In genomic region chr6:11484441-11484840, GRCh38 we compare ENCODE assay signal across 24 cellular contexts. TPM values are rescaled to one million over a fixed set of nuclear protein-coding genes. Genes with fewer than 3 reads are reported as not detected.
A peak's percentile ranks its signal among the peaks of the same experiment; 100 is the strongest.
DNase-seq lines count a peak whose midpoint lies in the region; ATAC-seq, FAIRE-seq and TF ChIP-seq lines count a peak whose summit lies in the region.
"Had no signal": no experiment of that assay in that cellular context is flagged by ENCODE, and none has a peak within 500 bp of the region (broad histone marks: within the 10 kb centered on the region; RNA-seq: fewer than 3 reads in every experiment).

No MANE protein-coding gene starts in this region.

- BruUV-seq in HepG2 (replicated peaks; lab: Mats Ljungman, UMichigan), result no TSS peak

- POLR2A ChIA-PET in HepG2 (lab: Yijun Ruan, JAX), result no interaction called here

- in situ Hi-C loops in HepG2 (cut with HindIII; ENCODE audit: extremely low pct_ligation_motif_present, low pct_unique_long_range_greater_than_20kb), result no loop called here

- H3K4me3 ChIP-seq in HepG2 (replicated peaks in 1 of 3; ENCODE audit: insufficient read depth in 1 of 3, low read depth in 2 of 3, low read length in 3 of 3) (no peak overlapping the region), right lobe of liver (no peak overlapping the region), fibroblast of villous mesenchyme (ENCODE audit: low read depth, low read length) (no peak overlapping the region), smooth muscle cell (no peak overlapping the region)
- H3K4me3 ChIP-seq: BLaER1 treated with 17β-estradiol and CSF1 and Interleukin-3, amounts not matched to agents 10 nM and 100 nM; GM23248 had no signal

- peaks cover 9% of the 10 kb centered on the region for H3F3A ChIP-seq in smooth muscle cell (ENCODE audit: low read depth)

- CTCF ChIA-PET in HepG2 (lab: Yijun Ruan, JAX; ENCODE audit: low intra/inter-chr PET ratio, low total read pairs), result no interaction called here

- no peaks in the 10 kb centered on the region for H3K27me3 ChIP-seq in HepG2 (ENCODE audit: control insufficient read depth in 1 of 2, insufficient read depth in 2 of 2, low read length in 2 of 2)
- no peaks in the 10 kb centered on the region for H3K27me3 ChIP-seq in right lobe of liver
- H3K27me3 ChIP-seq in smooth muscle cell (ENCODE audit: low read depth), result no peaks in the 10 kb centered on the region
- H3K27me3 ChIP-seq: BE2C; BLaER1 treated with 17β-estradiol and CSF1 and Interleukin-3, amounts not matched to agents 10 nM and 100 nM had no signal

- H3K9ac ChIP-seq in HepG2 (ENCODE audit: insufficient read depth, low read depth, low read length) (no peak overlapping the region), smooth muscle cell (ENCODE audit: low read depth) (no peak overlapping the region)
- H3K9ac ChIP-seq: BLaER1 treated with 17β-estradiol and CSF1 and Interleukin-3, amounts not matched to agents 10 nM and 100 nM; GM23248 had no signal

- H3K27ac ChIP-seq in HepG2 (ENCODE audit: extremely low read length, insufficient read depth, low read length) (no peak overlapping the region), right lobe of liver (no peak overlapping the region), smooth muscle cell (ENCODE audit: low read depth) (peak overlapping the region; percentile 85)
- H3K27ac ChIP-seq: 22Rv1; BLaER1 treated with 17β-estradiol and CSF1 and Interleukin-3, amounts not matched to agents 10 nM and 100 nM; GM23248 had no signal

- H3K9me3 ChIP-seq in HepG2 (ENCODE audit: low read length), result no peaks in the 10 kb centered on the region
- H3K9me3 ChIP-seq in right lobe of liver, result no peaks in the 10 kb centered on the region
- H3K9me3 ChIP-seq in smooth muscle cell (replicated peaks; ENCODE audit: low read depth), result no peaks in the 10 kb centered on the region
- H3K9me3 ChIP-seq: BE2C; BLaER1 treated with 17β-estradiol and CSF1 and Interleukin-3, amounts not matched to agents 10 nM and 100 nM had no signal

- no peak for TF ChIP-seq RAD21 in HepG2 (CRISPR knock-in tag; IDR thresholded peaks at IDR 0.05)

- TF ChIP-seq CTCF in HepG2 (CRISPR knock-in tag; IDR thresholded peaks at IDR 0.05), result no peak
- TF ChIP-seq CTCF in right lobe of liver (IDR thresholded peaks at IDR 0.05), result no peak
- no peak for TF ChIP-seq CTCF in fibroblast of villous mesenchyme (IDR thresholded peaks at IDR 0.05; ENCODE audit: insufficient read depth, low read depth, low read length)
- TF ChIP-seq CTCF in smooth muscle cell (IDR thresholded peaks at IDR 0.05; ENCODE audit: borderline replicate concordance, insufficient read depth, poor library complexity, severe bottlenecking), result no peak

- H4K20me1 ChIP-seq in HepG2 (ENCODE audit: insufficient read depth, low read length), result no peaks in the 10 kb centered on the region
- no peaks in the 10 kb centered on the region for H4K20me1 ChIP-seq in smooth muscle cell (ENCODE audit: low read depth)
- H4K20me1 ChIP-seq: BLaER1 treated with 17β-estradiol and CSF1 and Interleukin-3, amounts not matched to agents 10 nM and 100 nM had no signal

- peak overlapping the region; percentile 31 for H2AFZ ChIP-seq in HepG2 (ENCODE audit: low read length)
- peak overlapping the region; percentile 68 for H2AFZ ChIP-seq in smooth muscle cell (ENCODE audit: low read depth)
- H2AFZ ChIP-seq: GM23248 had no signal

- no peak for TF ChIP-seq POLR2A in HepG2 (IDR thresholded peaks at IDR 0.05; ENCODE audit: insufficient read depth in 1 of 2, low read depth in 2 of 2, low read length in 2 of 2)
- no peak for TF ChIP-seq POLR2A in right lobe of liver (IDR thresholded peaks at IDR 0.05)

- intact Hi-C loops in HepG2 (cut with micrococcal nuclease; ENCODE audit: unreplicated experiment), result no loop called here
- intact Hi-C loops in right lobe of liver (cut with DNase I), result no loop called here

- ATAC-seq in HepG2, result no peak
- ATAC-seq in right lobe of liver, result no peak

- TF ChIP-seq EP300 in HepG2 (IDR thresholded peaks at IDR 0.05; ENCODE audit: low read depth in 2 of 2, low read length in 2 of 2), result no peak
- TF ChIP-seq EP300 in HepG2 (CRISPR knock-in tag; IDR thresholded peaks at IDR 0.05; ENCODE audit: borderline replicate concordance), result no peak

- FAIRE-seq in HepG2 (lab: Jason Lieb, UNC) (no peak), TTC549 (lab: Jason Lieb, UNC) (peak; percentile 95)
- FAIRE-seq: A204.1, D721Med, GM12892, H1 had no signal

- no peak for DNase-seq in HepG2 (ENCODE audit: low spot score)
- DNase-seq in right lobe of liver, result no peak
- peak; percentile 25 for DNase-seq in fibroblast of villous mesenchyme (ENCODE audit: low read depth)
- no peak for DNase-seq in smooth muscle cell (lab: John Stamatoyannopoulos, UW; ENCODE audit: unreplicated experiment)
- DNase-seq in NCI-H345 treated with DMSO at 0.1 percent for 48 hours (lab: John Stamatoyannopoulos, UW; ENCODE audit: unreplicated experiment), result no peak
- no peak for DNase-seq in occipital lobe (lab: John Stamatoyannopoulos, UW)
- DNase-seq in cerebellar nuclear complex (lab: John Stamatoyannopoulos, UW), result no peak
- DNase-seq: AML-193; BE2C; CD4-positive, alpha-beta T cell; CD8-positive, alpha-beta memory T cell; DMS 273 treated with DMSO at 0.1 percent for 48 hours; DMS79; GF-D8; GM23248; H7; HCEC 1CT had no signal

- no peaks in the 10 kb centered on the region for H3K4me1 ChIP-seq in HepG2 (ENCODE audit: insufficient read depth, low read length)
- H3K4me1 ChIP-seq in right lobe of liver, result no peaks in the 10 kb centered on the region
- peaks cover 25% of the 10 kb centered on the region for H3K4me1 ChIP-seq in smooth muscle cell (ENCODE audit: low read depth)
- H3K4me1 ChIP-seq: BE2C had no signal

- H3K79me2 ChIP-seq in HepG2 (ENCODE audit: insufficient read depth, low read length) (no peaks in the 10 kb centered on the region), smooth muscle cell (ENCODE audit: low read depth) (no peaks in the 10 kb centered on the region)

- WGBS in HepG2 (ENCODE audit: low lambda C conversion rate), result 96% methylated on average over 2 of the region's 2 CpGs
- 83% methylated on average over 2 of the region's 2 CpGs for WGBS in right lobe of liver (ENCODE audit: insufficient coverage, low coverage, low lambda C conversion rate, missing lambda C conversion rate)
- 28% methylated on average over 2 of the region's 2 CpGs for WGBS in smooth muscle cell (ENCODE audit: low lambda C conversion rate)

- H3K36me3 ChIP-seq in HepG2 (replicated peaks in 1 of 2; ENCODE audit: control insufficient read depth in 1 of 2, insufficient read depth in 2 of 2, low read length in 2 of 2) (no peaks in the 10 kb centered on the region), right lobe of liver (no peaks in the 10 kb centered on the region), smooth muscle cell (ENCODE audit: low read depth) (no peaks in the 10 kb centered on the region)
- H3K36me3 ChIP-seq: BE2C; BLaER1 treated with 17β-estradiol and CSF1 and Interleukin-3, amounts not matched to agents 10 nM and 100 nM had no signal

- H3K4me2 ChIP-seq in HepG2 (ENCODE audit: low read depth, low read length) (no peak overlapping the region), smooth muscle cell (peak overlapping the region; percentile 58)
- H3K4me2 ChIP-seq: BLaER1 treated with 17β-estradiol and CSF1 and Interleukin-3, amounts not matched to agents 10 nM and 100 nM had no signal

TF ChIP-seq in HepG2, 621 proteins besides CTCF, POLR2A, EP300 and RAD21 (continues in another document):
- TF ChIP-seq KLF11 (CRISPR knock-in tag; IDR thresholded peaks at IDR 0.05) (no peak), MLLT10 (CRISPR knock-in tag; IDR thresholded peaks at IDR 0.05) (no peak), TEF (CRISPR knock-in tag; IDR thresholded peaks at IDR 0.05) (no peak), ATF4 (CRISPR knock-in tag; IDR thresholded peaks at IDR 0.05) (no peak)

RNA-seq across cellular contexts. Expression of gene TMEM170B, which starts 53.1 kb away (rescaled TPM):
- total RNA-seq in HepG2 (2016; rRNA removed; fragmentation: Illumina TruSeq; extraction: Trizol) (9.4 and 14.3 TPM in 2 replicates), right lobe of liver (1 to 10 TPM; 3.6 to 6.7 (median 5.0) TPM), fibroblast of villous mesenchyme (2.3 and 2.6 TPM in 2 replicates), smooth muscle cell (0.81 and 1.3 TPM in 2 replicates), occipital lobe (59.0 TPM)
- 1.4 and 1.6 TPM in 2 replicates for total RNA-seq in HepG2 (2016; cell fraction: cytosol; rRNA removed; fragmentation: Illumina TruSeq; extraction: Trizol; ENCODE audit: low read depth)
- total RNA-seq in HepG2 (2016; cell fraction: insoluble cytoplasmic fraction; rRNA removed; fragmentation: Illumina TruSeq; extraction: Trizol), result 9.0 and 13.6 TPM in 2 replicates
- total RNA-seq in HepG2 (2016; cell fraction: membrane; rRNA removed; fragmentation: Illumina TruSeq; extraction: Trizol), result 7.9 and 8.7 TPM in 2 replicates
- total RNA-seq in HepG2 (2016; cell fraction: nucleus; rRNA removed; fragmentation: Illumina TruSeq; extraction: Trizol), result 9.9 and 10.4 TPM in 2 replicates
- polyA plus RNA-seq in HepG2 (2011; rRNA removed) (3.3 and 3.6 TPM in 2 replicates), smooth muscle cell (0.40 and 0.50 TPM in 2 replicates)
- 1.2 and 2.6 TPM in 2 replicates for polyA plus RNA-seq in HepG2 (2011; cell fraction: cytosol; rRNA removed)
- polyA plus RNA-seq in HepG2 (2011; cell fraction: nucleus; rRNA removed), result 1.1 and 2.2 TPM in 2 replicates
- polyA plus RNA-seq in HepG2 (2012), result 7.5 and 8.3 TPM in 2 replicates
- polyA plus RNA-seq in HepG2 (2016; cell fraction: cytosol; fragmentation: Illumina TruSeq; extraction: Trizol; ENCODE audit: low read depth), result 1.3 and 1.4 TPM in 2 replicates
- 10.8 and 11.9 TPM in 2 replicates for polyA plus RNA-seq in HepG2 (2016; cell fraction: insoluble cytoplasmic fraction; fragmentation: Illumina TruSeq; extraction: Trizol; ENCODE audit: low read depth)
- polyA plus RNA-seq in HepG2 (2016; cell fraction: membrane; fragmentation: Illumina TruSeq; extraction: Trizol; ENCODE audit: low read depth), result 4.8 and 5.2 TPM in 2 replicates
- polyA plus RNA-seq in HepG2 (2016; cell fraction: nucleus; fragmentation: Illumina TruSeq; extraction: Trizol; ENCODE audit: insufficient read depth, low read depth), result 9.8 and 9.9 TPM in 2 replicates
- 2.0 and 5.2 TPM in 2 replicates for polyA minus RNA-seq in HepG2 (2011; rRNA and poly(A)+ RNA removed; ENCODE audit: low replicate concordance)
- polyA minus RNA-seq in HepG2 (2011; cell fraction: cytosol; rRNA and poly(A)+ RNA removed), result 7.0 and 10.9 TPM in 2 replicates
- polyA minus RNA-seq in HepG2 (2011; cell fraction: nucleus; rRNA and poly(A)+ RNA removed), result 9.0 and 12.9 TPM in 2 replicates
